Comparison of ENCODE assay signal across 1 cellular context in the genomic region with DNA sequence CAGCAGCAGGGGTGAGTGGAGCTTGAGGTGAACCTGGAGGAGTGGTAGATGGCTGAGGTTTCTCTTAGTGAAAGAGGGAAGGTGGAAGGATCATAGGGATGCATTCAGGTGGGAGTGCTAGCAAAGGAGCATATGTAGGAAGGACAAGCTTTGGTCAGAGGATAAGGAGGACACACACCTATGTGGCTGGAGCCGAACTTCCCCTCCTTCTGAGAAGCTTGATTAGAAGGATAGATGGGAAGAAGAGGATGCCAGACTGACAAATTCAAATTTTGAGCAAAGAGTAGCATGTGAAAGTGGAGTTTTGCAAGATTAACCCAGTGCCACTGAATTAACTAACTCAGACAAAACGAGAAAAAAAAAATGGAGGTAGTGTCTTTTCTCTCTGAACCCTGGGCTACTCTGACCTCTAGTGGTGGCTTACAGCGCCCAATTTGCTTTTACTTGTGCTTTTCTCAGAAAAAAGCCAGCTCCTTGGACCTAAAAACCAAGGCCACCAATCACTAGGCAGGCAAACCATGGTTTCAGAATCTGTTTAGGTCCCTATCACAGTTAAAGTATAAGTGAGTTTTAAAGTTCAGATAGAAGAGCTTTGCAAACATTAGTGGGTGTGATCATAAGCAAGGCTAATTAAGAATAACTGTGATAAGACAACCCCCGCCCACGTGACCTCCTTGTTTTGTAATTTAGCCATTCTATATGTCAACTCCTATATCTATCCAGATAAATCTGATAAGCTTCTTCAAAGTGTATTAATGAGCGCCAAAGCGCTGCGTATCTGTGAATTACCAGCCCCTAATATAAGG.
TF ChIP-seq lines count a peak whose summit lies in the region.

No MANE protein-coding gene starts in this region.

TF ChIP-seq in K562, 482 proteins besides CTCF, POLR2A, EP300 and RAD21 (continued from another document):
- TF ChIP-seq ZNF384 (IDR thresholded peaks at IDR 0.05; ENCODE audit: low read depth, low read length) (peak; percentile 81), LCOR (CRISPR knock-in tag; IDR thresholded peaks at IDR 0.05) (peak; percentile 61; the same call in 1 of the 2 replicates), CHD4 (IDR thresholded peaks at IDR 0.05; ENCODE audit: insufficient read depth, insufficient replicate concordance, low read depth, low read length, poor library complexity, severe bottlenecking) (no peak), HDAC3 (IDR thresholded peaks at IDR 0.05; ENCODE audit: borderline replicate concordance, partially characterized antibody) (no peak), ZNF316 (IDR thresholded peaks at IDR 0.05) (no peak), PCBP1 (IDR thresholded peaks at IDR 0.05; ENCODE audit: low read depth, low read length, poor library complexity, severe bottlenecking) (no peak), KHSRP (IDR thresholded peaks at IDR 0.05) (no peak), HDAC6 (IDR thresholded peaks at IDR 0.05; ENCODE audit: low read depth, low read length) (no peak), ZKSCAN3 (CRISPR knock-in tag; IDR thresholded peaks at IDR 0.05) (no peak), TRIM24 (IDR thresholded peaks at IDR 0.05) (no peak), TFAP4 (CRISPR knock-in tag; IDR thresholded peaks at IDR 0.05; ENCODE audit: borderline replicate concordance) (no peak), ZBTB8A (IDR thresholded peaks at IDR 0.05; ENCODE audit: partially characterized antibody) (no peak), ZNF699 (CRISPR knock-in tag; IDR thresholded peaks at IDR 0.05; ENCODE audit: insufficient replicate concordance) (no peak), BMI1 (IDR thresholded peaks at IDR 0.05; ENCODE audit: low read length) (no peak), ZNF12 (CRISPR knock-in tag; IDR thresholded peaks at IDR 0.05) (no peak), ZNF586 (CRISPR knock-in tag; conservative IDR thresholded peaks at IDR 0.05) (no peak), POLR2H (tag; IDR thresholded peaks at IDR 0.05; ENCODE audit: low read depth) (no peak), ZSCAN32 (CRISPR knock-in tag; IDR thresholded peaks at IDR 0.05) (no peak), ATF4 (CRISPR knock-in tag; IDR thresholded peaks at IDR 0.05) (no peak), ZNF766 (CRISPR knock-in tag; conservative IDR thresholded peaks at IDR 0.05) (no peak), TAL1 (IDR thresholded peaks at IDR 0.05) (no peak), RAD51 (IDR thresholded peaks at IDR 0.05; ENCODE audit: borderline replicate concordance, low read depth) (peak; percentile 50; the same call in 1 of the 2 replicates), SMC3 (conservative IDR thresholded peaks at IDR 0.05; ENCODE audit: insufficient read depth, low read depth, low read length) (0 out of 2 replicates have a peak, but pooled peaks have one; percentile 33), YY1 (IDR thresholded peaks at IDR 0.05; ENCODE audit: borderline replicate concordance in 1 of 3, control insufficient read depth in 1 of 3, extremely low read depth in 1 of 3, insufficient read depth in 3 of 3, insufficient read length in 1 of 3, insufficient replicate concordance in 2 of 3, low read depth in 1 of 3, low read length in 2 of 3) (peak in 1 of 3 experiments; percentile 66), KDM5B (IDR thresholded peaks at IDR 0.05; ENCODE audit: insufficient replicate concordance, low read depth, low read length) (no peak)
- TF ChIP-seq, protein P1, sequence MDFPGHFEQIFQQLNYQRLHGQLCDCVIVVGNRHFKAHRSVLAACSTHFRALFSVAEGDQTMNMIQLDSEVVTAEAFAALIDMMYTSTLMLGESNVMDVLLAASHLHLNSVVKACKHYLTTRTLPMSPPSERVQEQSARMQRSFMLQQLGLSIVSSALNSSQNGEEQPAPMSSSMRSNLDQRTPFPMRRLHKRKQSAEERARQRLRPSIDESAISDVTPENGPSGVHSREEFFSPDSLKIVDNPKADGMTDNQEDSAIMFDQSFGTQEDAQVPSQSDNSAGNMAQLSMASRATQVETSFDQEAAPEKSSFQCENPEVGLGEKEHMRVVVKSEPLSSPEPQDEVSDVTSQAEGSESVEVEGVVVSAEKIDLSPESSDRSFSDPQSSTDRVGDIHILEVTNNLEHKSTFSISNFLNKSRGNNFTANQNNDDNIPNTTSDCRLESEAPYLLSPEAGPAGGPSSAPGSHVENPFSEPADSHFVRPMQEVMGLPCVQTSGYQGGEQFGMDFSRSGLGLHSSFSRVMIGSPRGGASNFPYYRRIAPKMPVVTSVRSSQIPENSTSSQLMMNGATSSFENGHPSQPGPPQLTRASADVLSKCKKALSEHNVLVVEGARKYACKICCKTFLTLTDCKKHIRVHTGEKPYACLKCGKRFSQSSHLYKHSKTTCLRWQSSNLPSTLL (IDR thresholded peaks at IDR 0.05) = no peak
- TF ChIP-seq, protein P2, sequence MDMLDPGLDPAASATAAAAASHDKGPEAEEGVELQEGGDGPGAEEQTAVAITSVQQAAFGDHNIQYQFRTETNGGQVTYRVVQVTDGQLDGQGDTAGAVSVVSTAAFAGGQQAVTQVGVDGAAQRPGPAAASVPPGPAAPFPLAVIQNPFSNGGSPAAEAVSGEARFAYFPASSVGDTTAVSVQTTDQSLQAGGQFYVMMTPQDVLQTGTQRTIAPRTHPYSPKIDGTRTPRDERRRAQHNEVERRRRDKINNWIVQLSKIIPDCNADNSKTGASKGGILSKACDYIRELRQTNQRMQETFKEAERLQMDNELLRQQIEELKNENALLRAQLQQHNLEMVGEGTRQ (CRISPR knock-in tag; IDR thresholded peaks at IDR 0.05) = peak; percentile 44; the same call in 1 of the 2 replicates
- TF ChIP-seq, protein P3, sequence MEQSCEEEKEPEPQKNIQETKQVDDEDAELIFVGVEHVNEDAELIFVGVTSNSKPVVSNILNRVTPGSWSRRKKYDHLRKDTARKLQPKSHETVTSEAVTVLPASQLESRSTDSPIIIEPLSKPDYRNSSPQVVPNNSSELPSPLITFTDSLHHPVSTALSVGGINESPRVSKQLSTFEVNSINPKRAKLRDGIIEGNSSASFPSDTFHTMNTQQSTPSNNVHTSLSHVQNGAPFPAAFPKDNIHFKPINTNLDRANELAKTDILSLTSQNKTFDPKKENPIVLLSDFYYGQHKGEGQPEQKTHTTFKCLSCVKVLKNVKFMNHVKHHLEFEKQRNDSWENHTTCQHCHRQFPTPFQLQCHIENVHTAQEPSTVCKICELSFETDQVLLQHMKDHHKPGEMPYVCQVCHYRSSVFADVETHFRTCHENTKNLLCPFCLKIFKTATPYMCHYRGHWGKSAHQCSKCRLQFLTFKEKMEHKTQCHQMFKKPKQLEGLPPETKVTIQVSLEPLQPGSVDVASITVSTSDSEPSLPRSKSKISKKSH (CRISPR knock-in tag; IDR thresholded peaks at IDR 0.05) = no peak
